In genomic region chr13:27425918-27426630, GRCh38 we compare ENCODE assay signal across 8 cellular contexts. TPM values are rescaled to one million over a fixed set of nuclear protein-coding genes. Genes with fewer than 3 reads are reported as not detected.
DNase-seq lines count a peak whose midpoint lies in the region; ATAC-seq and TF ChIP-seq lines count a peak whose summit lies in the region.

No MANE protein-coding gene starts in this region.

- intact Hi-C loops in activated CD4-positive, alpha-beta T cell treated with anti-CD3 and anti-CD28 coated beads for 36 hours (cut with DNase I, micrococcal nuclease) = loop anchor here (1.0 to 10.0 kb wide), 11 partner anchors 24 to 1229 kb away; partner anchors contain the start of genes RPL21 (in 2 of the 2), MTIF3 (in 1 of the 2), PAN3 (in 1 of the 2) and POMP (in 1 of the 2)
- intact Hi-C loops in dendritic cell treated with granulocyte-macrophage colony-stimulating factor and Interleukin-4, amounts not matched to agents 40 ng/mL and 50 ng/mL, for 4 days (cut with micrococcal nuclease) = loop anchor here (1.0 to 10.0 kb wide), 3 partner anchors 24 to 195 kb away; partner anchors contain the start of genes LNX2, MTIF3, POLR1D and RPL21

- POLR2A ChIA-PET in activated CD4-positive, alpha-beta T cell treated with anti-CD3 and anti-CD28 coated beads for 36 hours (lab: Charles Lee) = interaction anchor here (0.6 to 4.6 kb wide), 7 partner anchors 16 to 198 kb away, joined by 3 to 42 read pairs (median 3); partner anchors contain the start of gene MTIF3

- H3K36me3 ChIP-seq in liver (ENCODE audit: control insufficient read depth in 4 of 4, insufficient read depth in 3 of 4, low read depth in 1 of 4, low read length in 3 of 4) = peaks cover 0 to 29% (median 23%) of the 10 kb centered on the region in 4 donors

- CTCF ChIA-PET in activated CD4-positive, alpha-beta T cell treated with anti-CD3 and anti-CD28 coated beads for 36 hours (lab: Charles Lee) = interaction anchor here (0.6 to 3.7 kb wide), 9 partner anchors 16 to 721 kb away, joined by 3 to 23 read pairs (median 6); partner anchors contain the start of gene MTIF3

- H3K27me3 Mint-ChIP-seq in activated CD4-positive, alpha-beta T cell treated with anti-CD3 and anti-CD28 coated beads for 36 hours = no peaks in the 10 kb centered on the region
- H3K27me3 Mint-ChIP-seq in dendritic cell treated with granulocyte-macrophage colony-stimulating factor and Interleukin-4, amounts not matched to agents 40 ng/mL and 50 ng/mL, for 4 days = no peaks in the 10 kb centered on the region

- H3K9ac ChIP-seq in liver (ENCODE audit: low read depth in 1 of 2, low read length in 2 of 2) = peak overlapping the region; percentile 45 to 79

- peaks cover 49% of the 10 kb centered on the region for H3K36me3 Mint-ChIP-seq in activated CD4-positive, alpha-beta T cell treated with anti-CD3 and anti-CD28 coated beads for 36 hours (ENCODE audit: low read depth)
- H3K36me3 Mint-ChIP-seq in dendritic cell treated with granulocyte-macrophage colony-stimulating factor and Interleukin-4, amounts not matched to agents 40 ng/mL and 50 ng/mL, for 4 days (ENCODE audit: low read depth) = peaks cover 42% of the 10 kb centered on the region

- peak overlapping the region; percentile 97 for H3K27ac Mint-ChIP-seq in activated CD4-positive, alpha-beta T cell treated with anti-CD3 and anti-CD28 coated beads for 36 hours
- H3K27ac Mint-ChIP-seq in dendritic cell treated with granulocyte-macrophage colony-stimulating factor and Interleukin-4, amounts not matched to agents 40 ng/mL and 50 ng/mL, for 4 days = peak overlapping the region; percentile 83

- peaks cover 2 to 29% (median 21%) of the 10 kb centered on the region in 4 donors for H3K4me1 ChIP-seq in liver (ENCODE audit: control insufficient read depth in 4 of 4, insufficient read depth in 4 of 4, low read length in 3 of 4)

- peak; percentile 69 to 78 for TF ChIP-seq RAD21 in liver (IDR thresholded peaks at IDR 0.05)

- TF ChIP-seq POLR2A in GM18505 (IDR thresholded peaks at IDR 0.05; ENCODE audit: borderline replicate concordance, extremely low read depth, insufficient read depth, insufficient read length) = no peak

- H3K27ac ChIP-seq in 22Rv1 = peak overlapping the region; percentile 95
- peak overlapping the region; percentile 94 to 95 for H3K27ac ChIP-seq in liver (ENCODE audit: low read depth in 1 of 2, low read length in 2 of 2)

- TF ChIP-seq CTCF in 22Rv1 (IDR thresholded peaks at IDR 0.05) (peak; percentile 70), liver (IDR thresholded peaks at IDR 0.05; ENCODE audit: low read depth, low read length, missing input control) (peak; percentile 54)

- H3K27me3 ChIP-seq in liver (ENCODE audit: control insufficient read depth in 4 of 4, insufficient read depth in 4 of 4, low read length in 3 of 4) = no peaks in the 10 kb centered on the region

- peak; percentile 63 for DNase-seq in NCI-H226
- peak; percentile 85 for DNase-seq in activated CD4-positive, alpha-beta T cell treated with anti-CD3 and anti-CD28 coated beads for 36 hours
- DNase-seq in stimulated activated CD4-positive, alpha-beta T cell treated with anti-CD3 and anti-CD28 coated beads, TNF-alpha, amount 100 ng/mL, for 24 hours (ENCODE audit: low read depth in 3 of 3) = peak in 2 of 3 experiments; percentile 53 to 69

- H3K9me3 ChIP-seq in liver (ENCODE audit: control insufficient read depth in 4 of 4, low read length in 3 of 4) = no peaks in the 10 kb centered on the region

- ATAC-seq in GM18505 (IDR thresholded peaks at IDR 0.05; ENCODE audit: unreplicated experiment) = peak; percentile 49
- peak; percentile 55 for ATAC-seq in HG03045 (IDR thresholded peaks at IDR 0.05; ENCODE audit: unreplicated experiment)
- ATAC-seq in activated CD4-positive, alpha-beta T cell treated with anti-CD3 and anti-CD28 coated beads for 36 hours = peak; percentile 60

- H3K9me3 Mint-ChIP-seq in activated CD4-positive, alpha-beta T cell treated with anti-CD3 and anti-CD28 coated beads for 36 hours (ENCODE audit: low read depth) = no peaks in the 10 kb centered on the region
- H3K9me3 Mint-ChIP-seq in dendritic cell treated with granulocyte-macrophage colony-stimulating factor and Interleukin-4, amounts not matched to agents 40 ng/mL and 50 ng/mL, for 4 days = no peaks in the 10 kb centered on the region

- H3K4me3 ChIP-seq in liver (ENCODE audit: low read depth in 1 of 3, low read length in 3 of 3) = peak overlapping the region; percentile 59 to 89 (median 77)

- 15% methylated on average over 17 of the region's 17 CpGs for WGBS in liver

- H3K4me3 Mint-ChIP-seq in activated CD4-positive, alpha-beta T cell treated with anti-CD3 and anti-CD28 coated beads for 36 hours = peak overlapping the region; percentile 80
- H3K4me3 Mint-ChIP-seq in dendritic cell treated with granulocyte-macrophage colony-stimulating factor and Interleukin-4, amounts not matched to agents 40 ng/mL and 50 ng/mL, for 4 days = peak overlapping the region; percentile 73

- H3K4me1 Mint-ChIP-seq in activated CD4-positive, alpha-beta T cell treated with anti-CD3 and anti-CD28 coated beads for 36 hours = peaks cover 52% of the 10 kb centered on the region
- peaks cover 40% of the 10 kb centered on the region for H3K4me1 Mint-ChIP-seq in dendritic cell treated with granulocyte-macrophage colony-stimulating factor and Interleukin-4, amounts not matched to agents 40 ng/mL and 50 ng/mL, for 4 days (ENCODE audit: low read depth)

TF ChIP-seq in liver, 16 proteins besides CTCF, POLR2A, EP300 and RAD21:
- TF ChIP-seq RXRA (IDR thresholded peaks at IDR 0.05) (peak in 1 of 2 donors; percentile 29), HNF4A (conservative IDR thresholded peaks at IDR 0.05) (peak; percentile 44 to 46), ATF3 (IDR thresholded peaks at IDR 0.05) (peak; percentile 74), SP1 (IDR thresholded peaks at IDR 0.05) (peak; percentile 59), MAX (IDR thresholded peaks at IDR 0.05) (peak; percentile 60), EGR1 (IDR thresholded peaks at IDR 0.05; ENCODE audit: low read depth in 2 of 2) (no peak), JUND (IDR thresholded peaks at IDR 0.05) (peak; percentile 96 to 98), YY1 (IDR thresholded peaks at IDR 0.05) (peak; percentile 66), GABPA (IDR thresholded peaks at IDR 0.05 in 1 of 2, conservative IDR thresholded peaks at IDR 0.05 in 1 of 2) (peak in 1 of 2 donors; percentile 35), ZBTB33 (IDR thresholded peaks at IDR 0.05) (no peak), HNF4G (IDR thresholded peaks at IDR 0.05) (no peak)

RNA-seq across cellular contexts. Expression of gene GTF3A, which starts 1.7 kb away (rescaled TPM):
- 100 to 1,000 TPM; 177 to 208 TPM for total RNA-seq in activated CD4-positive, alpha-beta T cell treated with anti-CD3 and anti-CD28 coated beads for 36 hours
- 10 to 100 TPM; 66.4 to 83.6 TPM for total RNA-seq in liver
- polyA plus RNA-seq in liver = 100 to 1,000 TPM; 110 to 144 TPM

RNA-seq across cellular contexts. Expression of gene MTIF3, which starts 24.3 kb away (rescaled TPM):
- 10 to 100 TPM; 27.5 to 43.0 TPM for total RNA-seq in activated CD4-positive, alpha-beta T cell treated with anti-CD3 and anti-CD28 coated beads for 36 hours
- total RNA-seq in liver = 10 to 100 TPM; 28.0 to 31.0 TPM
- 10 to 100 TPM; 34.5 to 62.1 TPM for polyA plus RNA-seq in liver

Comparison
In these comparisons a context has a peak if more than half of its experiments do, and no peak if none do; other contexts are left out.
1. Peak in every context shown above with its lines: DNase-seq, ATAC-seq, H3K4me3 ChIP-seq and H3K27ac ChIP-seq.